1 cellular context compared by ENCODE assay signal in the genomic region with DNA sequence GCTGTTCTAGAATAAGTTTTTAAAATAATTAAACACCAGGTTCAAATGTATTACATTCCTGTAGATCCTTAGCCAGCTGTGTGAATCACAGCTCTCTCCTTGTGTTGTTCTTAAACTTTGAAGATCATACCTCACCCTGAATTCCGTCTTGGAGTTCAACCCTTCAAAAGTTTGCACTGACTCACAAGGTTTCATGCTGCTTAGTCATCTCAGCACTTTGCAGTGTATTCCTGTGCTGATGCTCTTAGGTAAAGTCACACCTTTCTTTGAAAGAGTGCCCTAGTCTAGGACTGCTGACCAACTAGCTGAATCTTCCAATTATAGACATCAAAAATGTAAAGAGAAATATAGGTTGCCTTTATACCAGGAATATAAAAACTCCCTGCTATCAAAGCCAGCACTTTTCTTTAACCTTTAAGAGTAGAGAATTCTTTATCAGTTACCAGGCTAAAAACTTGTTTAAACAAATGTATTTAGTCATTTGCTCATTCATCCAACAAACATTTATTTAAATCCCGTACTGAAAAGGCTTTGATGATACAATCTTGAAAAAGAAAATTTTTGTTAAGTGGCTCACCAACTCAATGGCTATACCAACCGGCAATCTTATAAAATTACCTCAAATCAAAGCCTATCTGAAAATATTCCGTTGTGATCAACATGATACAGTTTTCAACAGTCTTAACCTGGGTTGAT.
TF ChIP-seq lines count a peak whose summit lies in the region.

No MANE protein-coding gene starts in this region.

TF ChIP-seq in K562, 482 proteins besides CTCF, POLR2A, EP300 and RAD21 (continued from another document):
- TF ChIP-seq, protein P1, sequence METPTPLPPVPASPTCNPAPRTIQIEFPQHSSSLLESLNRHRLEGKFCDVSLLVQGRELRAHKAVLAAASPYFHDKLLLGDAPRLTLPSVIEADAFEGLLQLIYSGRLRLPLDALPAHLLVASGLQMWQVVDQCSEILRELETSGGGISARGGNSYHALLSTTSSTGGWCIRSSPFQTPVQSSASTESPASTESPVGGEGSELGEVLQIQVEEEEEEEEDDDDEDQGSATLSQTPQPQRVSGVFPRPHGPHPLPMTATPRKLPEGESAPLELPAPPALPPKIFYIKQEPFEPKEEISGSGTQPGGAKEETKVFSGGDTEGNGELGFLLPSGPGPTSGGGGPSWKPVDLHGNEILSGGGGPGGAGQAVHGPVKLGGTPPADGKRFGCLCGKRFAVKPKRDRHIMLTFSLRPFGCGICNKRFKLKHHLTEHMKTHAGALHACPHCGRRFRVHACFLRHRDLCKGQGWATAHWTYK (CRISPR knock-in tag; IDR thresholded peaks at IDR 0.05): no peak
- no peak for TF ChIP-seq ARHGAP35 (IDR thresholded peaks at IDR 0.05; ENCODE audit: partially characterized antibody)
